8 cellular contexts compared by ENCODE assay signal in the genomic region with DNA sequence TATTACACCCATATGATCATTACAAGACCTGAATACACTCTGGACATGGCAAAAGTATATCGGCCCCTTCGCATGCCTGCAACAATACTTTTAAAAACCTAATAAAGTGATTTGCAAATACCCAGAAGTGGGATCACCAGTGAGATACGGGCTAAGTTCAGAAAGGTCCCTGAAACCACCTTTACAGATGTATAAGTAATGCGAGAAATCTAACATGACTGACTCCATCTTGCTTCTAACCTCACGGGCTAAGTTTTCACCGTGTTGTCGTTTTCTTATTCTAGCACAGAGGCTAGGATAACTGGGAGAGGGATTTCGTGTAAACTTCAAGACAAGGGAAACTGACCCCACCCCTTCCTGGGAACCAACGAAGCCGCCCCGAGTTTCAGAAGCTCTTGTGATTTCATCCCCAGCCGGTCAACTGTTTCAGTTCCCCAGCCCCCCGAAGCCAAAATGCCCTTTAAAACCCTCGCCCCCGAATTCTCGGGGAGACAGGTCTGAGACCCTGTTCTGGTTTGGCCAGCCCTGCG. TPM values are rescaled to one million over a fixed set of nuclear protein-coding genes. Genes with fewer than 3 reads are reported as not detected.
A peak's percentile ranks its signal among the peaks of the same experiment; 100 is the strongest.
DNase-seq lines count a peak whose midpoint lies in the region; ATAC-seq, FAIRE-seq and TF ChIP-seq lines count a peak whose summit lies in the region.

No MANE protein-coding gene starts in this region.

- ATAC-seq in GM21447 (IDR thresholded peaks at IDR 0.05; ENCODE audit: unreplicated experiment) (peak; percentile 44), HG03095 (IDR thresholded peaks at IDR 0.05; ENCODE audit: unreplicated experiment) (no peak)
- ATAC-seq in stimulated activated naive CD8-positive, alpha-beta T cell treated with anti-CD3 and anti-CD28 coated beads, Interleukin-15, amount 100 ng/mL, for 72 hours: no peak

- peaks cover 14% of the 10 kb centered on the region for H3K4me1 ChIP-seq in CD8-positive, alpha-beta memory T cell (ENCODE audit: insufficient read depth, low read length)
- H3K4me1 ChIP-seq in kidney (ENCODE audit: control insufficient read depth in 1 of 2, insufficient read depth in 1 of 2, low read depth in 1 of 2, low read length in 2 of 2): peaks cover 5 to 12% of the 10 kb centered on the region in 2 donors

- DNase-seq in CD8-positive, alpha-beta memory T cell: no peak
- peak; percentile 26 for DNase-seq in NCI-H2227 (lab: John Stamatoyannopoulos, UW; ENCODE audit: unreplicated experiment)
- peak; percentile 28 for DNase-seq in bronchial epithelial cell (ENCODE audit: low read depth)
- no peak for DNase-seq in kidney
- DNase-seq in stimulated activated naive CD8-positive, alpha-beta T cell treated with anti-CD3 and anti-CD28 coated beads, Interleukin-15, amount 100 ng/mL, for 72 hours: no peak
- no peak for DNase-seq in H4 (ENCODE audit: low spot score)

- H3K4me3 Mint-ChIP-seq in CD8-positive, alpha-beta memory T cell: peak overlapping the region; percentile 75 to 94 (median 91)
- H3K4me3 Mint-ChIP-seq in stimulated activated naive CD8-positive, alpha-beta T cell treated with anti-CD3 and anti-CD28 coated beads, Interleukin-15, amount 100 ng/mL, for 72 hours: peak overlapping the region; percentile 69 to 79

- peak overlapping the region; percentile 62 for H3K4me3 ChIP-seq in CD8-positive, alpha-beta memory T cell (ENCODE audit: low read length)
- H3K4me3 ChIP-seq in bronchial epithelial cell (ENCODE audit: low read depth, low read length) (peak overlapping the region; percentile 75), kidney (ENCODE audit: low read length in 2 of 2) (peak overlapping the region; percentile 61 to 83)

- no peaks in the 10 kb centered on the region for H3K9me3 Mint-ChIP-seq in CD8-positive, alpha-beta memory T cell
- H3K9me3 Mint-ChIP-seq in stimulated activated naive CD8-positive, alpha-beta T cell treated with anti-CD3 and anti-CD28 coated beads, Interleukin-15, amount 100 ng/mL, for 72 hours: no peaks in the 10 kb centered on the region

- TF ChIP-seq CTCF in bronchial epithelial cell (IDR thresholded peaks at IDR 0.05; ENCODE audit: insufficient read depth, low read length, severe bottlenecking) (no peak), kidney (IDR thresholded peaks at IDR 0.05; ENCODE audit: borderline replicate concordance, extremely low read depth, insufficient read depth) (no peak)

- H3K36me3 ChIP-seq in CD8-positive, alpha-beta memory T cell (ENCODE audit: insufficient read depth, low read length): no peaks in the 10 kb centered on the region
- H3K36me3 ChIP-seq in bronchial epithelial cell (ENCODE audit: control insufficient read depth, insufficient read depth, low read length): no peaks in the 10 kb centered on the region
- H3K36me3 ChIP-seq in kidney (ENCODE audit: control insufficient read depth in 1 of 2, insufficient read depth in 2 of 2, low read length in 2 of 2): no peaks in the 10 kb centered on the region

- H3K27ac Mint-ChIP-seq in CD8-positive, alpha-beta memory T cell: peak overlapping the region; percentile 37 to 89 (median 79)
- H3K27ac Mint-ChIP-seq in stimulated activated naive CD8-positive, alpha-beta T cell treated with anti-CD3 and anti-CD28 coated beads, Interleukin-15, amount 100 ng/mL, for 72 hours: peak overlapping the region in 1 of 2 donors; percentile 14

- H3K9ac ChIP-seq in kidney (ENCODE audit: low read length in 2 of 2): peak overlapping the region; percentile 23 to 76

- H3K27ac ChIP-seq in CD8-positive, alpha-beta memory T cell (ENCODE audit: low read depth, low read length): peak overlapping the region; percentile 1
- peak overlapping the region; percentile 67 to 77 for H3K27ac ChIP-seq in kidney (ENCODE audit: low read depth in 2 of 2, low read length in 2 of 2)

- no peaks in the 10 kb centered on the region for H3K27me3 ChIP-seq in CD8-positive, alpha-beta memory T cell (ENCODE audit: insufficient read depth, low read length, poor library complexity, severe bottlenecking)
- H3K27me3 ChIP-seq in bronchial epithelial cell (ENCODE audit: control insufficient read depth, insufficient read depth, low read length): no peaks in the 10 kb centered on the region

- peaks cover 18 to 32% (median 30%) of the 10 kb centered on the region in 3 donors for H3K4me1 Mint-ChIP-seq in CD8-positive, alpha-beta memory T cell
- peaks cover 37% of the 10 kb centered on the region for H3K4me1 Mint-ChIP-seq in stimulated activated naive CD8-positive, alpha-beta T cell treated with anti-CD3 and anti-CD28 coated beads, Interleukin-15, amount 100 ng/mL, for 72 hours

- CTCF ChIA-PET in CD8-positive, alpha-beta memory T cell (lab: Charles Lee): no interaction called here

- POLR2A ChIA-PET in CD8-positive, alpha-beta memory T cell (lab: Charles Lee): no interaction called here

- H3K9me3 ChIP-seq in CD8-positive, alpha-beta memory T cell (ENCODE audit: low read length): no peaks in the 10 kb centered on the region
- no peaks in the 10 kb centered on the region for H3K9me3 ChIP-seq in kidney (ENCODE audit: control insufficient read depth in 1 of 2, low read length in 2 of 2)

- intact Hi-C loops in kidney (cut with DNase I): no loop called here

- FAIRE-seq in bronchial epithelial cell (lab: Jason Lieb, UNC) (peak; percentile 36), kidney (lab: Jason Lieb, UNC) (no peak)

- no peaks in the 10 kb centered on the region for H3K36me3 Mint-ChIP-seq in CD8-positive, alpha-beta memory T cell

- peaks cover 0 to 2% of the 10 kb centered on the region in 2 donors for H3K27me3 Mint-ChIP-seq in CD8-positive, alpha-beta memory T cell
- peaks cover 22% of the 10 kb centered on the region for H3K27me3 Mint-ChIP-seq in stimulated activated naive CD8-positive, alpha-beta T cell treated with anti-CD3 and anti-CD28 coated beads, Interleukin-15, amount 100 ng/mL, for 72 hours

RNA-seq across cellular contexts. Expression of a gene that starts 0.7 kb away (rescaled TPM):
- 1 to 10 TPM; 1.2 to 1.5 TPM for total RNA-seq in CD8-positive, alpha-beta memory T cell
- 2.7 TPM for polyA plus RNA-seq in CD8-positive, alpha-beta memory T cell
- total RNA-seq in bronchial epithelial cell: 6.8 and 9.3 TPM in 2 replicates
- 21.1 TPM for total RNA-seq in kidney
- polyA plus RNA-seq in kidney (ENCODE audit: insufficient read depth, low read depth, low replicate concordance): 17.4 TPM
- 2.1 and 4.2 TPM in 2 replicates for total RNA-seq in H4 (2014; rRNA removed; shearing (Covaris generic))

RNA-seq across cellular contexts. Expression of a gene that starts 29.8 kb away (rescaled TPM):
- total RNA-seq in CD8-positive, alpha-beta memory T cell: not detected
- 0.17 TPM for polyA plus RNA-seq in CD8-positive, alpha-beta memory T cell
- 0.26 TPM in 2 replicates for total RNA-seq in bronchial epithelial cell
- 1.2 TPM for total RNA-seq in kidney
- 0.39 TPM for polyA plus RNA-seq in kidney (ENCODE audit: insufficient read depth, low read depth, low replicate concordance)
- 0.08 TPM in 1 of 2 replicates, not detected in the other for total RNA-seq in H4 (2014; rRNA removed; shearing (Covaris generic))

Comparison
In these comparisons a context has a peak if more than half of its experiments do, and no peak if none do; other contexts are left out.
1. DNase-seq: peak in NCI-H2227 (single experiment) and bronchial epithelial cell (single experiment); none in CD8-positive, alpha-beta memory T cell (0 of 5), kidney (single experiment), stimulated activated naive CD8-positive, alpha-beta T cell treated with anti-CD3 and anti-CD28 coated beads, Interleukin-15, amount 100 ng/mL, for 72 hours (0 of 2) and H4 (single experiment).
2. Peak in every context shown above with its lines, with median percentiles within 50 percentile points of each other: H3K4me3 ChIP-seq.